1 cellular context compared by ENCODE assay signal in genomic region chr6:32195902-32196681, GRCh38.
TF ChIP-seq lines count a peak whose summit lies in the region.

No MANE protein-coding gene starts in this region.

TF ChIP-seq in HepG2, 621 proteins besides CTCF, POLR2A, EP300 and RAD21 (continued from another document and continues in another):
- TF ChIP-seq ZNF639 (CRISPR knock-in tag; conservative IDR thresholded peaks at IDR 0.05): peak; percentile 86
- no peak for TF ChIP-seq ZNF609 (CRISPR knock-in tag; IDR thresholded peaks at IDR 0.05; ENCODE audit: borderline replicate concordance)
- TF ChIP-seq NR2C2 (CRISPR knock-in tag; IDR thresholded peaks at IDR 0.05; ENCODE audit: borderline replicate concordance): peak; percentile 82
- TF ChIP-seq ATRX (CRISPR knock-in tag; IDR thresholded peaks at IDR 0.05; ENCODE audit: borderline replicate concordance): no peak
- TF ChIP-seq FIP1L1 (IDR thresholded peaks at IDR 0.05; ENCODE audit: borderline replicate concordance, insufficient read depth, low read depth, low read length): no peak
- peak; percentile 93; the same call in 1 of the 2 replicates for TF ChIP-seq ZZZ3 (CRISPR knock-in tag; IDR thresholded peaks at IDR 0.05; ENCODE audit: borderline replicate concordance)
- TF ChIP-seq AGO2 (optimal IDR thresholded peaks at IDR 0.05; ENCODE audit: low read depth, low read length): peak; percentile 93
- TF ChIP-seq PHF21A (CRISPR knock-in tag; IDR thresholded peaks at IDR 0.05): peak; percentile 69; the same call in 1 of the 2 replicates
- TF ChIP-seq ZNF558 (CRISPR knock-in tag; IDR thresholded peaks at IDR 0.05; ENCODE audit: borderline replicate concordance): no peak; the same call in 1 of the 2 replicates
- TF ChIP-seq ZXDC (CRISPR knock-in tag; IDR thresholded peaks at IDR 0.05): no peak
- TF ChIP-seq MTA3 (CRISPR knock-in tag; IDR thresholded peaks at IDR 0.05): no peak
- TF ChIP-seq DNMT1 (CRISPR knock-in tag; IDR thresholded peaks at IDR 0.05): 0 out of 2 replicates have a peak, but pooled peaks have one; percentile 40
- TF ChIP-seq RARA (CRISPR knock-in tag; IDR thresholded peaks at IDR 0.05): peak; percentile 42; the same call in 1 of the 2 replicates
- no peak; the same call in 1 of the 2 replicates for TF ChIP-seq ZNF362 (CRISPR knock-in tag; IDR thresholded peaks at IDR 0.05; ENCODE audit: borderline replicate concordance)
- TF ChIP-seq HNF4A (CRISPR knock-in tag; IDR thresholded peaks at IDR 0.05): no peak; the same call in 1 of the 2 replicates
- TF ChIP-seq RAD51 (IDR thresholded peaks at IDR 0.05; ENCODE audit: borderline replicate concordance): no peak
- no peak for TF ChIP-seq HDAC6 (IDR thresholded peaks at IDR 0.05; ENCODE audit: low read depth, low read length)
- no peak for TF ChIP-seq ZBTB49 (CRISPR knock-in tag; IDR thresholded peaks at IDR 0.05; ENCODE audit: borderline replicate concordance)
- peak; percentile 84 for TF ChIP-seq KAT8 (CRISPR knock-in tag; IDR thresholded peaks at IDR 0.05)
- TF ChIP-seq KLF13 (CRISPR knock-in tag; IDR thresholded peaks at IDR 0.05): 0 out of 2 replicates have a peak, but pooled peaks have one; percentile 55
- TF ChIP-seq ONECUT2 (CRISPR knock-in tag; IDR thresholded peaks at IDR 0.05): no peak
- no peak; the same call in 1 of the 2 replicates for TF ChIP-seq ZNF816 (CRISPR knock-in tag; IDR thresholded peaks at IDR 0.05; ENCODE audit: borderline replicate concordance)
- TF ChIP-seq SALL2 (CRISPR knock-in tag; IDR thresholded peaks at IDR 0.05): peak; percentile 70; the same call in 1 of the 2 replicates
- TF ChIP-seq ZNF44 (CRISPR knock-in tag; IDR thresholded peaks at IDR 0.05): peak; percentile 85
- TF ChIP-seq GZF1 (CRISPR knock-in tag; IDR thresholded peaks at IDR 0.05): peak; percentile 87
- peak; percentile 95 for TF ChIP-seq ERF (CRISPR knock-in tag; IDR thresholded peaks at IDR 0.05)
- no peak for TF ChIP-seq ZNF775 (CRISPR knock-in tag; IDR thresholded peaks at IDR 0.05; ENCODE audit: borderline replicate concordance)
- TF ChIP-seq YEATS4 (CRISPR knock-in tag; IDR thresholded peaks at IDR 0.05; ENCODE audit: borderline replicate concordance): peak; percentile 70; the same call in 1 of the 2 replicates
- peak; percentile 66 for TF ChIP-seq RBM39 (IDR thresholded peaks at IDR 0.05; ENCODE audit: low read depth, low read length, poor library complexity, severe bottlenecking)
- peak; percentile 69 for TF ChIP-seq ZNF883 (CRISPR knock-in tag; IDR thresholded peaks at IDR 0.05; ENCODE audit: not compliant biosample characterization)
- peak; percentile 89 for TF ChIP-seq ZNF616 (CRISPR knock-in tag; IDR thresholded peaks at IDR 0.05; ENCODE audit: low read depth)
- TF ChIP-seq ZFP41 (CRISPR knock-in tag; IDR thresholded peaks at IDR 0.05; ENCODE audit: borderline replicate concordance): peak; percentile 65; the same call in 1 of the 2 replicates
- TF ChIP-seq EED (CRISPR knock-in tag; IDR thresholded peaks at IDR 0.05): peak; percentile 12; the same call in 1 of the 2 replicates
- peak; percentile 82; the same call in 1 of the 2 replicates for TF ChIP-seq ZNF776 (CRISPR knock-in tag; IDR thresholded peaks at IDR 0.05)
- peak; percentile 91 for TF ChIP-seq ZNF407 (CRISPR knock-in tag; IDR thresholded peaks at IDR 0.05; ENCODE audit: not compliant biosample characterization)
- peak; percentile 72; the same call in 1 of the 2 replicates for TF ChIP-seq ZSCAN9 (CRISPR knock-in tag; IDR thresholded peaks at IDR 0.05; ENCODE audit: borderline replicate concordance)
- TF ChIP-seq PTBP1 (IDR thresholded peaks at IDR 0.05; ENCODE audit: low read depth, low read length, poor library complexity, severe bottlenecking): peak; percentile 78
- TF ChIP-seq MAFG (CRISPR knock-in tag; IDR thresholded peaks at IDR 0.05): peak; percentile 82; the same call in 1 of the 2 replicates
- TF ChIP-seq NFYB (CRISPR knock-in tag; IDR thresholded peaks at IDR 0.05): no peak
- no peak for TF ChIP-seq ZNF260 (CRISPR knock-in tag; IDR thresholded peaks at IDR 0.05; ENCODE audit: borderline replicate concordance, low read depth)
- TF ChIP-seq HNRNPL (IDR thresholded peaks at IDR 0.05; ENCODE audit: low read depth, low read length): no peak
